Comparison of ENCODE assay signal across 9 cellular contexts in genomic region chr11:128686045-128686741, GRCh38. TPM values are rescaled to one million over a fixed set of nuclear protein-coding genes. Genes with fewer than 3 reads are reported as not detected.
DNase-seq lines count a peak whose midpoint lies in the region; ATAC-seq and TF ChIP-seq lines count a peak whose summit lies in the region.
"Had no signal": no experiment of that assay in that cellular context is flagged by ENCODE, and none has a peak within 500 bp of the region (broad histone marks: within the 10 kb centered on the region; RNA-seq: fewer than 3 reads in every experiment).

No MANE protein-coding gene starts in this region.

- H3K9ac ChIP-seq in HUES64 (ENCODE audit: low read depth, low read length), result no peak overlapping the region
- H3K9ac ChIP-seq in duodenal mucosa (ENCODE audit: low read depth in 1 of 2, low read length in 2 of 2), result no peak overlapping the region

- H3K36me3 ChIP-seq in HUES64 (ENCODE audit: insufficient read depth, low read length) (no peaks in the 10 kb centered on the region), duodenal mucosa (ENCODE audit: control insufficient read depth in 1 of 2, insufficient read depth in 2 of 2, low read length in 2 of 2) (no peaks in the 10 kb centered on the region), psoas muscle (ENCODE audit: insufficient read depth in 1 of 2, low read depth in 1 of 2) (no peaks in the 10 kb centered on the region)
- H3K36me3 ChIP-seq: adrenal gland had no signal

- H3K27me3 ChIP-seq in HUES64 (ENCODE audit: insufficient read depth, low read length) (peaks cover 100% of the 10 kb centered on the region), duodenal mucosa (ENCODE audit: control insufficient read depth in 1 of 2, insufficient read depth in 2 of 2, low read length in 2 of 2) (peaks cover 44 to 79% of the 10 kb centered on the region in 2 donors), psoas muscle (ENCODE audit: insufficient read depth in 3 of 3, low read length in 2 of 3) (peaks cover 5 to 71% (median 16%) of the 10 kb centered on the region in 3 donors)

- H3K4me3 ChIP-seq in HUES64 (ENCODE audit: low read length), result peak overlapping the region; percentile 38
- H3K4me3 ChIP-seq in duodenal mucosa (ENCODE audit: low read depth in 1 of 2, low read length in 2 of 2), result peak overlapping the region; percentile 58 to 68
- H3K4me3 ChIP-seq in psoas muscle, result peak overlapping the region; percentile 59

- H3K4me1 ChIP-seq in HUES64 (ENCODE audit: insufficient read depth, low read length) (peaks cover 21% of the 10 kb centered on the region), duodenal mucosa (ENCODE audit: control insufficient read depth in 1 of 2, insufficient read depth in 2 of 2, low read length in 2 of 2) (peaks cover 15 to 16% of the 10 kb centered on the region in 2 donors), psoas muscle (peaks cover 21% of the 10 kb centered on the region)

- DNase-seq in psoas muscle (no peak), NCI-H1694 (lab: John Stamatoyannopoulos, UW) (no peak)

- H3K9me3 ChIP-seq in HUES64 (ENCODE audit: insufficient read depth, low read depth, low read length) (no peaks in the 10 kb centered on the region), duodenal mucosa (ENCODE audit: control insufficient read depth in 1 of 2, low read length in 2 of 2) (no peaks in the 10 kb centered on the region), psoas muscle (no peaks in the 10 kb centered on the region)
- H3K9me3 ChIP-seq: adrenal gland had no signal

- no peak for TF ChIP-seq CTCF in psoas muscle (IDR thresholded peaks at IDR 0.05)

- ATAC-seq in GM19023 (IDR thresholded peaks at IDR 0.05; ENCODE audit: unreplicated experiment) (peak; percentile 12), psoas muscle (peak in 2 of 4 donors; percentile 28 to 36), HG03520 (IDR thresholded peaks at IDR 0.05; ENCODE audit: unreplicated experiment) (no peak), HG03025 (IDR thresholded peaks at IDR 0.05; ENCODE audit: low FRiP score, unreplicated experiment) (no peak), GM21423 (IDR thresholded peaks at IDR 0.05; ENCODE audit: unreplicated experiment) (no peak)

- intact Hi-C loops in psoas muscle (cut with DNase I), result no loop called here

- H3K27ac ChIP-seq in HUES64 (ENCODE audit: low read depth, low read length), result no peak overlapping the region
- no peak overlapping the region for H3K27ac ChIP-seq in duodenal mucosa (ENCODE audit: low read depth, low read length)
- H3K27ac ChIP-seq in psoas muscle, result no peak overlapping the region
- H3K27ac ChIP-seq: adrenal gland had no signal

- WGBS in HUES64, result 10% methylated on average over 32 of the region's 32 CpGs
- 10 to 20% (median 18%) methylated on average over 30 to 32 of the region's 32 CpGs for WGBS in psoas muscle, 3 donors

RNA-seq across cellular contexts. Expression of gene FLI1, which starts 7.7 kb away (rescaled TPM):
- 1.1 TPM for polyA plus RNA-seq in HUES64 (2013, experiment 1 of 2)
- 1.8 TPM for polyA plus RNA-seq in HUES64 (2013, experiment 2 of 2)
- 10 to 100 TPM in 3 of 4 donors, 1 to 10 TPM in 1; 8.8 to 13.1 (median 12.7) TPM for total RNA-seq in psoas muscle
- polyA plus RNA-seq in psoas muscle, result 1 to 10 TPM; 3.3 to 5.5 (median 5.2) TPM
